Comparison of ENCODE assay signal across 23 cellular contexts in the genomic region with DNA sequence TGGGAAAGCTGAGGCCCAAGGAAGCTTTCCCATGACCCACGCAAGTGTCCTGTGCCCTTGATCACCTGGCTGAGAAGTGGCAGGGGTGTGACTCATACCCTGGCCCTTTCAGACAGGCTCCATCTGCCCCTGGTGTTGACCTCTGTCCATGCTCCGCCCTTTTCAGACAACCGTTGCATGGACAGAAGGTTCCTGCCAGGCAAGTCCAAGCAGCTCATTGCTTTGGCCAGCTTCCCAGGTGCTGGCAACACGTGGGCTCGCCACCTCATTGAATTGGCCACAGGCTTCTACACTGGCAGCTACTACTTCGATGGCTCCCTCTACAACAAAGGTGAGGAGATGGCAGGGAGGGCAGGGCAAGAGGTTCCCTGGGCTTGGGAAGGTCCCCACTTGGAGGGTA.
DNase-seq lines count a peak whose midpoint lies in the region; ATAC-seq and TF ChIP-seq lines count a peak whose summit lies in the region.
"Had no signal": no experiment of that assay in that cellular context is flagged by ENCODE, and none has a peak within 500 bp of the region (broad histone marks: within the 10 kb centered on the region; RNA-seq: fewer than 3 reads in every experiment).

No MANE protein-coding gene starts in this region.

- H3K9me3 ChIP-seq in RWPE2 (ENCODE audit: severe bottlenecking), result no peaks in the 10 kb centered on the region
- H3K9me3 ChIP-seq: left lung, suprapubic skin had no signal

- H3K27me3 ChIP-seq in RWPE2 (ENCODE audit: insufficient read depth, poor library complexity, severe bottlenecking), result peaks cover 4% of the 10 kb centered on the region

- H3K36me3 ChIP-seq in RWPE2 (ENCODE audit: low read depth), result no peaks in the 10 kb centered on the region
- H3K36me3 ChIP-seq: left lung, neural progenitor cell, suprapubic skin had no signal

- H3K27ac ChIP-seq in RWPE2 (ENCODE audit: poor library complexity, severe bottlenecking), result no peak overlapping the region
- H3K27ac ChIP-seq: left lung, neural progenitor cell, parathyroid adenoma, PC-9, skin epidermis, suprapubic skin had no signal

- no peak for TF ChIP-seq CTCF in RWPE2 (IDR thresholded peaks at IDR 0.05; ENCODE audit: poor library complexity, severe bottlenecking)

- H3K4me3 ChIP-seq in RWPE2 (ENCODE audit: severe bottlenecking), result no peak overlapping the region
- H3K4me3 ChIP-seq: left lung, neural progenitor cell, PC-9, skin epidermis, suprapubic skin had no signal

- peak; percentile 25 for DNase-seq in H4 (ENCODE audit: low spot score)
- peak; percentile 10 for DNase-seq in LHCN-M2 (ENCODE audit: low read depth)
- no peak for DNase-seq in RWPE2 (ENCODE audit: low spot score)
- DNase-seq in COR-L47 (lab: John Stamatoyannopoulos, UW), result no peak
- no peak for DNase-seq in activated gamma-delta T cell (lab: John Stamatoyannopoulos, UW)
- DNase-seq in NK-92 treated with Interleukin-12 subunit alpha and Interleukin-12 subunit beta, amount 100 ng/mL, for 24 hours (lab: John Stamatoyannopoulos, UW), result no peak
- no peak for DNase-seq in NCI-H2107 treated with DMSO at 0.1 percent for 48 hours (lab: John Stamatoyannopoulos, UW; ENCODE audit: unreplicated experiment)
- DNase-seq: activated CD4-positive, alpha-beta T cell treated with anti-CD3 and anti-CD28 coated beads for 36 hours; activated CD8-positive, alpha-beta T cell treated with anti-CD3 and anti-CD28 coated beads for 36 hours; DMS79 treated with DMSO at 0.1 percent for 48 hours; HFFc6; left lung; NCI-H1417; NCI-H2107; PC-9; retina; SHP77 treated with DMSO at 0.1 percent for 48 hours; stimulated activated naive B cell treated with anti-CD40 and anti-IgM and Interleukin-4, amounts not matched to agents 10 μg/mL and 1 μg/mL and 100 μg/mL, for 72 hours had no signal

- peak; percentile 64; the same call in 2 of the 3 replicates for ATAC-seq in RWPE2 (ENCODE audit: low read depth)
- peak; percentile 59 for ATAC-seq in esophagus mucosa
- ATAC-seq: activated CD4-positive, alpha-beta T cell treated with anti-CD3 and anti-CD28 coated beads for 36 hours; activated CD8-positive, alpha-beta T cell treated with anti-CD3 and anti-CD28 coated beads for 36 hours; left lung; stimulated activated naive B cell treated with anti-CD40 and anti-IgM and Interleukin-4, amounts not matched to agents 10 μg/mL and 1 μg/mL and 100 μg/mL, for 72 hours had no signal

- H3K4me1 ChIP-seq in RWPE2 (ENCODE audit: insufficient read depth, poor library complexity, severe bottlenecking), result no peaks in the 10 kb centered on the region
- H3K4me1 ChIP-seq: left lung, parathyroid adenoma, suprapubic skin had no signal

Comparison
In these comparisons a context has a peak if more than half of its experiments do, and no peak if none do; other contexts are left out.
1. DNase-seq: peak in H4 (single experiment) and LHCN-M2 (single experiment); none in RWPE2 (single experiment), COR-L47 (single experiment), activated gamma-delta T cell (single experiment), NK-92 treated with Interleukin-12 subunit alpha and Interleukin-12 subunit beta, amount 100 ng/mL, for 24 hours (single experiment) and NCI-H2107 treated with DMSO at 0.1 percent for 48 hours (single experiment).